In genomic region chr3:3200632-3201212, GRCh38 we compare ENCODE assay signal across 8 cellular contexts. TPM values are rescaled to one million over a fixed set of nuclear protein-coding genes. Genes with fewer than 3 reads are reported as not detected.
DNase-seq lines count a peak whose midpoint lies in the region; ATAC-seq and TF ChIP-seq lines count a peak whose summit lies in the region.

No MANE protein-coding gene starts in this region.

- no peaks in the 10 kb centered on the region for H3F3A ChIP-seq in PC-9 (ENCODE audit: insufficient read depth, low read depth)

- H3K27ac ChIP-seq in PC-9 = no peak overlapping the region

- H3K36me3 ChIP-seq in PC-9 (ENCODE audit: low read depth) = no peaks in the 10 kb centered on the region

- BruUV-seq in PC-9 (replicated peaks; lab: Mats Ljungman, UMichigan) = no TSS peak

- no peaks in the 10 kb centered on the region for H3K4me1 ChIP-seq in PC-9 (replicated peaks; ENCODE audit: insufficient read depth)

- no peaks in the 10 kb centered on the region for H3K79me2 ChIP-seq in PC-9 (ENCODE audit: low read depth)

- H4K20me1 ChIP-seq in PC-9 (ENCODE audit: insufficient read depth) = no peaks in the 10 kb centered on the region

- TF ChIP-seq CTCF in PC-9 (conservative IDR thresholded peaks at IDR 0.05) = peak; percentile 69

- no peak overlapping the region for H2AFZ ChIP-seq in PC-9

- H3K27me3 ChIP-seq in PC-9 (ENCODE audit: insufficient read depth, low read depth) = no peaks in the 10 kb centered on the region

- CTCF ChIA-PET in PC-9 (lab: Charles Lee) = interaction anchor here (0.6 to 1.5 kb wide), 5 partner anchors 797 to 1093 kb away, joined by 3 to 4 read pairs (median 3); no protein-coding TSS in a partner anchor

- DNase-seq in SIG-M5 treated with dmso at 0.1 percent for 504 hours (lab: John Stamatoyannopoulos, UW; ENCODE audit: unreplicated experiment) (peak; percentile 71), SIG-M5 (lab: John Stamatoyannopoulos, UW) (no peak), PC-9 (peak in 1 of 2 experiments; percentile 25), dermis blood vessel endothelial cell (peak; percentile 75), lung microvascular endothelial cell (ENCODE audit: low read depth in 2 of 2) (peak; percentile 68 to 78)
- DNase-seq in central memory CD4-positive, alpha-beta T cell = no peak

- POLR2A ChIA-PET in PC-9 (lab: Charles Lee; ENCODE audit: unreplicated experiment) = interaction anchor here (0.6 kb wide), 1 partner anchor 632 kb away, joined by 4 read pairs; no protein-coding TSS in a partner anchor

- ATAC-seq in GM21390 (IDR thresholded peaks at IDR 0.05; ENCODE audit: unreplicated experiment) (peak; percentile 65), HG03571 (IDR thresholded peaks at IDR 0.05; ENCODE audit: unreplicated experiment) (peak; percentile 60)

- intact Hi-C loops in PC-9 (cut with micrococcal nuclease; ENCODE audit: unreplicated experiment) = loop anchor here (1.0 to 5.0 kb wide), 4 partner anchors 797 to 1433 kb away; no protein-coding TSS in a partner anchor

- no peak overlapping the region for H3K4me3 ChIP-seq in PC-9

- no peaks in the 10 kb centered on the region for H3K9me3 ChIP-seq in PC-9 (ENCODE audit: insufficient read depth, low read depth)

- no peaks in the 10 kb centered on the region for H3K9me2 ChIP-seq in PC-9 (ENCODE audit: insufficient read depth)

- H3K4me2 ChIP-seq in PC-9 = no peak overlapping the region

RNA-seq across cellular contexts. Expression of gene CRBN, which starts 21.2 kb away (rescaled TPM):
- total RNA-seq in PC-9 (2021) (26.4 and 34.9 TPM in 2 replicates), dermis blood vessel endothelial cell (127 and 245 TPM in 2 replicates), lung microvascular endothelial cell (48.6 and 74.4 TPM in 2 replicates)

Comparison
In these comparisons a context has a peak if more than half of its experiments do, and no peak if none do; other contexts are left out.
1. DNase-seq: peak in SIG-M5 treated with dmso at 0.1 percent for 504 hours (single experiment), dermis blood vessel endothelial cell (single experiment) and lung microvascular endothelial cell (2 of 2); none in SIG-M5 (single experiment) and central memory CD4-positive, alpha-beta T cell (single experiment).